Comparison of ENCODE assay signal across 10 cellular contexts in genomic region chr1:107058245-107059032, GRCh38. TPM values are rescaled to one million over a fixed set of nuclear protein-coding genes. Genes with fewer than 3 reads are reported as not detected.
A peak's percentile ranks its signal among the peaks of the same experiment; 100 is the strongest.
DNase-seq lines count a peak whose midpoint lies in the region; ATAC-seq, FAIRE-seq and TF ChIP-seq lines count a peak whose summit lies in the region.
"Had no signal": no experiment of that assay in that cellular context is flagged by ENCODE, and none has a peak within 500 bp of the region (broad histone marks: within the 10 kb centered on the region; RNA-seq: fewer than 3 reads in every experiment).

No MANE protein-coding gene starts in this region.

- TF ChIP-seq CTCF in HepG2 (CRISPR knock-in tag; IDR thresholded peaks at IDR 0.05) (no peak), right lobe of liver (IDR thresholded peaks at IDR 0.05) (no peak), activated B cell treated with CpG ODN at 0.5 μM for 24 hours (IDR thresholded peaks at IDR 0.05) (no peak)

- no peaks in the 10 kb centered on the region for H4K20me1 ChIP-seq in HepG2 (ENCODE audit: insufficient read depth, low read length)

- no peak overlapping the region for H2AFZ ChIP-seq in HepG2 (ENCODE audit: low read length)

- WGBS in HepG2 (ENCODE audit: low lambda C conversion rate): 94% methylated on average over 4 of the region's 4 CpGs
- WGBS in right lobe of liver (ENCODE audit: insufficient coverage, low coverage, low lambda C conversion rate, missing lambda C conversion rate): 53% methylated on average over 4 of the region's 4 CpGs

- ATAC-seq in HepG2 (no peak), right lobe of liver (no peak), activated B cell treated with CpG ODN at 0.5 μM for 24 hours (ENCODE audit: low read depth) (no peak), GM21737 (IDR thresholded peaks at IDR 0.05; ENCODE audit: unreplicated experiment) (no peak)

- H3K4me3 Mint-ChIP-seq in activated B cell treated with CpG ODN at 0.5 μM for 24 hours: peak overlapping the region; percentile 94

- no TSS peak for BruUV-seq in HepG2 (replicated peaks; lab: Mats Ljungman, UMichigan)

- intact Hi-C loops in HepG2 (cut with micrococcal nuclease; ENCODE audit: unreplicated experiment): no loop called here
- intact Hi-C loops in right lobe of liver (cut with DNase I): no loop called here
- intact Hi-C loops in activated B cell treated with CpG ODN at 0.5 μM for 24 hours (cut with micrococcal nuclease): loop anchor here (10.0 kb wide), 1 partner anchor 1184 kb away; no protein-coding TSS in a partner anchor

- H3K27ac ChIP-seq in HepG2 (ENCODE audit: extremely low read length, insufficient read depth, low read length) (no peak overlapping the region), right lobe of liver (no peak overlapping the region)

- no peak overlapping the region; a peak in 1 of 6 replicates for H3K4me3 ChIP-seq in HepG2 (replicated peaks in 1 of 3; ENCODE audit: insufficient read depth in 1 of 3, low read depth in 2 of 3, low read length in 3 of 3)
- H3K4me3 ChIP-seq in right lobe of liver: no peak overlapping the region
- peak overlapping the region; percentile 94 for H3K4me3 ChIP-seq in iPS-18c (ENCODE audit: insufficient read depth, low read depth, low read length)

- peaks cover 31% of the 10 kb centered on the region for H3K4me1 Mint-ChIP-seq in activated B cell treated with CpG ODN at 0.5 μM for 24 hours

- no peak for TF ChIP-seq EP300 in HepG2 (IDR thresholded peaks at IDR 0.05; ENCODE audit: low read depth in 2 of 2, low read length in 2 of 2)
- TF ChIP-seq EP300 in HepG2 (CRISPR knock-in tag; IDR thresholded peaks at IDR 0.05; ENCODE audit: borderline replicate concordance): no peak

- no peaks in the 10 kb centered on the region for H3K36me3 ChIP-seq in HepG2 (replicated peaks in 1 of 2; ENCODE audit: control insufficient read depth in 1 of 2, insufficient read depth in 2 of 2, low read length in 2 of 2)
- H3K36me3 ChIP-seq in right lobe of liver: no peaks in the 10 kb centered on the region

- peak overlapping the region; percentile 84; the same call in 1 of the 2 replicates for H3K4me2 ChIP-seq in HepG2 (ENCODE audit: low read depth, low read length)

- POLR2A ChIA-PET in HepG2 (lab: Yijun Ruan, JAX) (no interaction called here), activated B cell treated with CpG ODN at 0.5 μM for 24 hours (lab: Charles Lee) (no interaction called here)

- in situ Hi-C loops in HepG2 (cut with HindIII; ENCODE audit: extremely low pct_ligation_motif_present, low pct_unique_long_range_greater_than_20kb): no loop called here

- H3K9ac ChIP-seq in HepG2 (ENCODE audit: insufficient read depth, low read depth, low read length): no peak overlapping the region

- H3K27me3 ChIP-seq in HepG2 (ENCODE audit: control insufficient read depth in 1 of 2, insufficient read depth in 2 of 2, low read length in 2 of 2): no peaks in the 10 kb centered on the region
- no peaks in the 10 kb centered on the region for H3K27me3 ChIP-seq in right lobe of liver
- H3K27me3 ChIP-seq: heart left ventricle had no signal

- peaks cover 19% of the 10 kb centered on the region for H3K4me1 ChIP-seq in HepG2 (ENCODE audit: insufficient read depth, low read length)
- peaks cover 0 to 6% (median 0%) of the 10 kb centered on the region in 4 donors for H3K4me1 ChIP-seq in right lobe of liver

- TF ChIP-seq RAD21 in HepG2 (CRISPR knock-in tag; IDR thresholded peaks at IDR 0.05): no peak

- FAIRE-seq in HepG2 (lab: Jason Lieb, UNC): no peak

- H3K27me3 Mint-ChIP-seq in activated B cell treated with CpG ODN at 0.5 μM for 24 hours: no peaks in the 10 kb centered on the region

- no peaks in the 10 kb centered on the region for H3K9me3 Mint-ChIP-seq in activated B cell treated with CpG ODN at 0.5 μM for 24 hours

- CTCF ChIA-PET in HepG2 (lab: Yijun Ruan, JAX; ENCODE audit: low intra/inter-chr PET ratio, low total read pairs): no interaction called here
- CTCF ChIA-PET in activated B cell treated with CpG ODN at 0.5 μM for 24 hours (lab: Charles Lee): interaction anchor here (1.7 kb wide), 1 partner anchor 83 kb away, joined by 5 read pairs; the partner anchor contains the start of gene NTNG1

- TF ChIP-seq POLR2A in HepG2 (IDR thresholded peaks at IDR 0.05; ENCODE audit: insufficient read depth in 1 of 2, low read depth in 2 of 2, low read length in 2 of 2) (no peak), right lobe of liver (IDR thresholded peaks at IDR 0.05) (no peak)

- no peaks in the 10 kb centered on the region for H3K9me3 ChIP-seq in HepG2 (ENCODE audit: low read length)
- H3K9me3 ChIP-seq in right lobe of liver: no peaks in the 10 kb centered on the region
- peaks cover 2% of the 10 kb centered on the region for H3K9me3 ChIP-seq in iPS-18c (ENCODE audit: control insufficient read depth, insufficient read depth, low read length)
- H3K9me3 ChIP-seq: heart left ventricle had no signal

- H3K79me2 ChIP-seq in HepG2 (ENCODE audit: insufficient read depth, low read length): peaks cover 4% of the 10 kb centered on the region

- DNase-seq in HepG2 (ENCODE audit: low spot score): no peak
- DNase-seq in right lobe of liver: no peak
- DNase-seq in activated B cell treated with CpG ODN at 0.5 μM for 24 hours: no peak
- no peak for DNase-seq in AG08395 (ENCODE audit: low spot score)
- DNase-seq in NCI-H2081 treated with DMSO at 0.1 percent for 48 hours (lab: John Stamatoyannopoulos, UW): no peak
- no peak for DNase-seq in NCI-H1092 treated with DMSO at 0.1 percent for 48 hours (lab: John Stamatoyannopoulos, UW)
- DNase-seq: heart left ventricle, WERI-Rb-1 had no signal

- peaks cover 32% of the 10 kb centered on the region for H3K36me3 Mint-ChIP-seq in activated B cell treated with CpG ODN at 0.5 μM for 24 hours (ENCODE audit: low read depth)

- peak overlapping the region; percentile 90 for H3K27ac Mint-ChIP-seq in activated B cell treated with CpG ODN at 0.5 μM for 24 hours

TF ChIP-seq in HepG2, 621 proteins besides CTCF, POLR2A, EP300 and RAD21:
- TF ChIP-seq MAFG (CRISPR knock-in tag; IDR thresholded peaks at IDR 0.05): no peak

RNA-seq across cellular contexts. Expression of gene PRMT6, which starts 2.0 kb away (rescaled TPM):
- total RNA-seq in HepG2 (2016; rRNA removed; fragmentation: Illumina TruSeq; extraction: Trizol) (15.8 and 20.3 TPM in 2 replicates), right lobe of liver (10 to 100 TPM in 2 of 6 experiments, 1 to 10 TPM in 3, under 1 TPM in 1; 0.97 to 12.7 (median 5.4) TPM), activated B cell treated with CpG ODN at 0.5 μM for 24 hours (19.8 and 22.3 TPM in 2 replicates)
- total RNA-seq in HepG2 (2016; cell fraction: cytosol; rRNA removed; fragmentation: Illumina TruSeq; extraction: Trizol; ENCODE audit: low read depth): 1.3 TPM in 2 replicates
- total RNA-seq in HepG2 (2016; cell fraction: insoluble cytoplasmic fraction; rRNA removed; fragmentation: Illumina TruSeq; extraction: Trizol): 17.4 and 20.1 TPM in 2 replicates
- 9.1 and 9.4 TPM in 2 replicates for total RNA-seq in HepG2 (2016; cell fraction: membrane; rRNA removed; fragmentation: Illumina TruSeq; extraction: Trizol)
- 10.0 and 10.4 TPM in 2 replicates for total RNA-seq in HepG2 (2016; cell fraction: nucleus; rRNA removed; fragmentation: Illumina TruSeq; extraction: Trizol)
- polyA plus RNA-seq in HepG2 (2011; rRNA removed): 8.1 and 8.7 TPM in 2 replicates
- polyA plus RNA-seq in HepG2 (2011; cell fraction: cytosol; rRNA removed): 7.1 and 7.8 TPM in 2 replicates
- polyA plus RNA-seq in HepG2 (2011; cell fraction: nucleus; rRNA removed): 2.8 and 3.9 TPM in 2 replicates
- 8.2 and 12.4 TPM in 2 replicates for polyA plus RNA-seq in HepG2 (2012)
- 1.2 and 1.6 TPM in 2 replicates for polyA plus RNA-seq in HepG2 (2016; cell fraction: cytosol; fragmentation: Illumina TruSeq; extraction: Trizol; ENCODE audit: low read depth)
- polyA plus RNA-seq in HepG2 (2016; cell fraction: insoluble cytoplasmic fraction; fragmentation: Illumina TruSeq; extraction: Trizol; ENCODE audit: low read depth): 27.2 and 29.0 TPM in 2 replicates
- polyA plus RNA-seq in HepG2 (2016; cell fraction: membrane; fragmentation: Illumina TruSeq; extraction: Trizol; ENCODE audit: low read depth): 6.9 and 7.7 TPM in 2 replicates
- 13.4 and 15.6 TPM in 2 replicates for polyA plus RNA-seq in HepG2 (2016; cell fraction: nucleus; fragmentation: Illumina TruSeq; extraction: Trizol; ENCODE audit: insufficient read depth, low read depth)
- 11.2 and 16.9 TPM in 2 replicates for polyA minus RNA-seq in HepG2 (2011; rRNA and poly(A)+ RNA removed; ENCODE audit: low replicate concordance)
- polyA minus RNA-seq in HepG2 (2011; cell fraction: cytosol; rRNA and poly(A)+ RNA removed): 6.3 TPM in 2 replicates
- 5.3 and 6.1 TPM in 2 replicates for polyA minus RNA-seq in HepG2 (2011; cell fraction: nucleus; rRNA and poly(A)+ RNA removed)
